10 cellular contexts compared by ENCODE assay signal in genomic region chr2:203498161-203498560, GRCh38. TPM values are rescaled to one million over a fixed set of nuclear protein-coding genes. Genes with fewer than 3 reads are reported as not detected.
DNase-seq lines count a peak whose midpoint lies in the region; ATAC-seq and TF ChIP-seq lines count a peak whose summit lies in the region.
"Had no signal": no experiment of that assay in that cellular context is flagged by ENCODE, and none has a peak within 500 bp of the region (broad histone marks: within the 10 kb centered on the region; RNA-seq: fewer than 3 reads in every experiment).

No MANE protein-coding gene starts in this region.

- CTCF ChIA-PET in activated CD4-positive, alpha-beta T cell treated with anti-CD3 and anti-CD28 coated beads for 36 hours (lab: Charles Lee): no interaction called here

- peaks cover 27% of the 10 kb centered on the region for H3K4me1 Mint-ChIP-seq in activated CD4-positive, alpha-beta T cell treated with anti-CD3 and anti-CD28 coated beads for 36 hours
- H3K4me1 Mint-ChIP-seq in natural killer cell: peaks cover 2% of the 10 kb centered on the region in 2 donors
- H3K4me1 Mint-ChIP-seq in glutamatergic neuron (ENCODE audit: low read depth, unreplicated experiment): no peaks in the 10 kb centered on the region

- no peaks in the 10 kb centered on the region for H3K27me3 ChIP-seq in thyroid gland
- no peaks in the 10 kb centered on the region for H3K27me3 ChIP-seq in esophagus muscularis mucosa
- H3K27me3 ChIP-seq: BE2C had no signal

- H3K4me1 ChIP-seq in thyroid gland (peaks cover 45 to 53% of the 10 kb centered on the region in 2 donors), esophagus muscularis mucosa (peaks cover 5 to 25% (median 14%) of the 10 kb centered on the region in 4 donors)
- H3K4me1 ChIP-seq: BE2C had no signal

- H3K9me3 ChIP-seq in thyroid gland: no peaks in the 10 kb centered on the region
- H3K9me3 ChIP-seq in esophagus muscularis mucosa: no peaks in the 10 kb centered on the region
- H3K9me3 ChIP-seq: BE2C had no signal

- no peak overlapping the region for H3K4me3 ChIP-seq in thyroid gland (replicated peaks in 1 of 3)
- no peak overlapping the region for H3K4me3 ChIP-seq in esophagus muscularis mucosa

- peaks cover 4% of the 10 kb centered on the region for H3K36me3 Mint-ChIP-seq in activated CD4-positive, alpha-beta T cell treated with anti-CD3 and anti-CD28 coated beads for 36 hours (ENCODE audit: low read depth)
- no peaks in the 10 kb centered on the region for H3K36me3 Mint-ChIP-seq in natural killer cell
- no peaks in the 10 kb centered on the region for H3K36me3 Mint-ChIP-seq in glutamatergic neuron (ENCODE audit: unreplicated experiment)
- H3K36me3 Mint-ChIP-seq: IgD-negative memory B cell had no signal

- H3K4me3 Mint-ChIP-seq in activated CD4-positive, alpha-beta T cell treated with anti-CD3 and anti-CD28 coated beads for 36 hours: no peak overlapping the region
- H3K4me3 Mint-ChIP-seq in natural killer cell: no peak overlapping the region
- H3K4me3 Mint-ChIP-seq in glutamatergic neuron (ENCODE audit: unreplicated experiment): no peak overlapping the region
- H3K4me3 Mint-ChIP-seq: IgD-negative memory B cell had no signal

- H3K36me3 ChIP-seq in thyroid gland (no peaks in the 10 kb centered on the region), esophagus muscularis mucosa (peaks cover 0 to 8% (median 4%) of the 10 kb centered on the region in 4 donors)
- H3K36me3 ChIP-seq: BE2C had no signal

- WGBS in thyroid gland, 2 donors: 68 to 76% methylated on average over 4 of the region's 4 CpGs
- WGBS in esophagus muscularis mucosa: 48% methylated on average over 4 of the region's 4 CpGs

- H3K27ac Mint-ChIP-seq in activated CD4-positive, alpha-beta T cell treated with anti-CD3 and anti-CD28 coated beads for 36 hours: no peak overlapping the region
- H3K27ac Mint-ChIP-seq in natural killer cell: no peak overlapping the region
- H3K27ac Mint-ChIP-seq in glutamatergic neuron (ENCODE audit: unreplicated experiment): no peak overlapping the region
- H3K27ac Mint-ChIP-seq: IgD-negative memory B cell had no signal

- POLR2A ChIA-PET in activated CD4-positive, alpha-beta T cell treated with anti-CD3 and anti-CD28 coated beads for 36 hours (lab: Charles Lee): no interaction called here

- H3K27ac ChIP-seq in thyroid gland (peak overlapping the region in 2 of 3 donors; percentile 9 to 28), esophagus muscularis mucosa (replicated peaks in 1 of 4) (no peak overlapping the region)

- peaks cover 2% of the 10 kb centered on the region for H3K9me3 Mint-ChIP-seq in activated CD4-positive, alpha-beta T cell treated with anti-CD3 and anti-CD28 coated beads for 36 hours (ENCODE audit: low read depth)
- no peaks in the 10 kb centered on the region for H3K9me3 Mint-ChIP-seq in natural killer cell
- H3K9me3 Mint-ChIP-seq in glutamatergic neuron (ENCODE audit: unreplicated experiment): no peaks in the 10 kb centered on the region
- H3K9me3 Mint-ChIP-seq: IgD-negative memory B cell had no signal

- peak; percentile 90 for ATAC-seq in activated CD4-positive, alpha-beta T cell treated with anti-CD3 and anti-CD28 coated beads for 36 hours
- no peak for ATAC-seq in natural killer cell

- no peak for TF ChIP-seq POLR2A in thyroid gland (IDR thresholded peaks at IDR 0.05)
- TF ChIP-seq POLR2A in esophagus muscularis mucosa (IDR thresholded peaks at IDR 0.05; ENCODE audit: low read depth): no peak

- intact Hi-C loops in activated CD4-positive, alpha-beta T cell treated with anti-CD3 and anti-CD28 coated beads for 36 hours (cut with DNase I, micrococcal nuclease): no loop called here
- intact Hi-C loops in thyroid gland (cut with DNase I) (no loop called here), natural killer cell (cut with micrococcal nuclease) (no loop called here), esophagus muscularis mucosa (cut with DNase I) (no loop called here)

- no peak for DNase-seq in activated CD4-positive, alpha-beta T cell treated with anti-CD3 and anti-CD28 coated beads for 36 hours
- no peak for DNase-seq in activated CD4-positive, alpha-beta T cell treated with anti-CD3 and anti-CD28 coated beads, Interleukin-2, amount 50 U/mL, for 48 hours
- DNase-seq in SW480 (ENCODE audit: low spot score): peak; percentile 87
- peak; percentile 62 for DNase-seq in glomerular visceral epithelial cell (ENCODE audit: extremely low spot score)
- no peak for DNase-seq in thyroid gland
- no peak for DNase-seq in natural killer cell
- DNase-seq in glutamatergic neuron: no peak
- no peak for DNase-seq in esophagus muscularis mucosa (ENCODE audit: extremely low spot score)
- DNase-seq: BE2C had no signal

- H3K27me3 Mint-ChIP-seq in activated CD4-positive, alpha-beta T cell treated with anti-CD3 and anti-CD28 coated beads for 36 hours: no peaks in the 10 kb centered on the region
- H3K27me3 Mint-ChIP-seq in natural killer cell (ENCODE audit: low read depth in 2 of 2): peaks cover 0 to 3% of the 10 kb centered on the region in 2 donors
- no peaks in the 10 kb centered on the region for H3K27me3 Mint-ChIP-seq in glutamatergic neuron (ENCODE audit: unreplicated experiment)
- H3K27me3 Mint-ChIP-seq: IgD-negative memory B cell had no signal

- TF ChIP-seq CTCF in thyroid gland (IDR thresholded peaks at IDR 0.05) (no peak), natural killer cell (IDR thresholded peaks at IDR 0.05) (no peak), glutamatergic neuron (IDR thresholded peaks at IDR 0.05; ENCODE audit: partially characterized antibody, unreplicated experiment) (no peak), esophagus muscularis mucosa (IDR thresholded peaks at IDR 0.05) (no peak)

- TF ChIP-seq EP300 in esophagus muscularis mucosa (IDR thresholded peaks at IDR 0.05): no peak

RNA-seq across cellular contexts. Expression of gene RAPH1, which starts 36.9 kb away (rescaled TPM):
- 1 to 10 TPM; 8.5 to 9.9 TPM for total RNA-seq in activated CD4-positive, alpha-beta T cell treated with anti-CD3 and anti-CD28 coated beads for 36 hours
- total RNA-seq in thyroid gland (100 to 1,000 TPM in 2 of 4 donors, 10 to 100 TPM in 2; 67.3 to 187 (median 99.4) TPM), natural killer cell (1 to 10 TPM in 2 of 3 donors, under 1 TPM in 1; 0.34 to 3.6 (median 1.5) TPM), glutamatergic neuron (ENCODE audit: unreplicated experiment) (56.9 TPM), esophagus muscularis mucosa (10 to 100 TPM; 15.4 to 20.4 (median 18.2) TPM)

Comparison
In these comparisons a context has a peak if more than half of its experiments do, and no peak if none do; other contexts are left out.
1. DNase-seq: peak in SW480 (single experiment) and glomerular visceral epithelial cell (single experiment); none in activated CD4-positive, alpha-beta T cell treated with anti-CD3 and anti-CD28 coated beads for 36 hours (single experiment), activated CD4-positive, alpha-beta T cell treated with anti-CD3 and anti-CD28 coated beads, Interleukin-2, amount 50 U/mL, for 48 hours (0 of 2), thyroid gland (0 of 2), natural killer cell (single experiment), glutamatergic neuron (single experiment) and esophagus muscularis mucosa (single experiment).
2. H3K27ac ChIP-seq: peak in thyroid gland (2 of 3); none in esophagus muscularis mucosa (0 of 4).